Comparison of ENCODE assay signal across 22 cellular contexts in genomic region chr18:27899893-27900292, GRCh38.
"Had no signal": no experiment of that assay in that cellular context is flagged by ENCODE, and none has a peak within 500 bp of the region (broad histone marks: within the 10 kb centered on the region; RNA-seq: fewer than 3 reads in every experiment).

No MANE protein-coding gene starts in this region.

- H3K36me3 ChIP-seq: adrenal gland, ascending aorta, esophagus muscularis mucosa, gastrocnemius medialis, spleen, thoracic aorta, upper lobe of left lung had no signal

- H3K27ac ChIP-seq: adrenal gland, ascending aorta, esophagus muscularis mucosa, gastrocnemius medialis, spleen, thoracic aorta, upper lobe of left lung had no signal

- ATAC-seq: activated CD8-positive, alpha-beta T cell treated with anti-CD3 and anti-CD28 coated beads, Interleukin-2, amount 10 ng/mL, durations not matched to agents 7 days and 5 days; gastrocnemius medialis; left ventricle myocardium superior; natural killer cell treated with Interleukin-12 subunit alpha and Interleukin-12 subunit beta and Interleukin-15 and Interleukin-18, amount 100 ng/mL, for 72 hours; T-helper 17 cell had no signal

- H3K9me3 ChIP-seq: adrenal gland, ascending aorta, esophagus muscularis mucosa, gastrocnemius medialis, thoracic aorta, upper lobe of left lung had no signal

- H3K4me3 ChIP-seq: adrenal gland, ascending aorta, esophagus muscularis mucosa, gastrocnemius medialis, spleen, thoracic aorta, upper lobe of left lung had no signal

- H3K4me1 ChIP-seq: adrenal gland, esophagus muscularis mucosa, gastrocnemius medialis, spleen, upper lobe of left lung had no signal

- DNase-seq: activated CD4-positive, alpha-beta T cell treated with anti-CD3 and anti-CD28 coated beads for 48 hours; activated CD4-positive, CD25-positive, alpha-beta regulatory T cell; activated CD8-positive, alpha-beta T cell treated with anti-CD3 and anti-CD28 coated beads, Interleukin-2, amount 10 ng/mL, durations not matched to agents 7 days and 5 days; activated naive CD4-positive, alpha-beta T cell; activated T-cell treated with anti-CD3 and anti-CD28 coated beads, Interleukin-2, amount 50 U/mL, for 24 hours; adrenal gland; central memory CD4-positive, alpha-beta T cell; dermis blood vessel endothelial cell; effector memory CD4-positive, alpha-beta T cell; gastrocnemius medialis; left ventricle myocardium superior; mammary epithelial cell; retina; spleen; stimulated activated CD4-positive, alpha-beta T cell treated with anti-CD3 and anti-CD28 coated beads, Interleukin-4, amount 100 ng/mL, for 1 hour; stimulated activated naive CD4-positive, alpha-beta T cell treated with Interleukin-2 at 50 U/mL for 16 hours; T-helper 17 cell; upper lobe of left lung had no signal

- H3K27me3 ChIP-seq: adrenal gland, ascending aorta, esophagus muscularis mucosa, gastrocnemius medialis, spleen, upper lobe of left lung had no signal
